Comparison of ENCODE assay signal across 8 cellular contexts in the genomic region with DNA sequence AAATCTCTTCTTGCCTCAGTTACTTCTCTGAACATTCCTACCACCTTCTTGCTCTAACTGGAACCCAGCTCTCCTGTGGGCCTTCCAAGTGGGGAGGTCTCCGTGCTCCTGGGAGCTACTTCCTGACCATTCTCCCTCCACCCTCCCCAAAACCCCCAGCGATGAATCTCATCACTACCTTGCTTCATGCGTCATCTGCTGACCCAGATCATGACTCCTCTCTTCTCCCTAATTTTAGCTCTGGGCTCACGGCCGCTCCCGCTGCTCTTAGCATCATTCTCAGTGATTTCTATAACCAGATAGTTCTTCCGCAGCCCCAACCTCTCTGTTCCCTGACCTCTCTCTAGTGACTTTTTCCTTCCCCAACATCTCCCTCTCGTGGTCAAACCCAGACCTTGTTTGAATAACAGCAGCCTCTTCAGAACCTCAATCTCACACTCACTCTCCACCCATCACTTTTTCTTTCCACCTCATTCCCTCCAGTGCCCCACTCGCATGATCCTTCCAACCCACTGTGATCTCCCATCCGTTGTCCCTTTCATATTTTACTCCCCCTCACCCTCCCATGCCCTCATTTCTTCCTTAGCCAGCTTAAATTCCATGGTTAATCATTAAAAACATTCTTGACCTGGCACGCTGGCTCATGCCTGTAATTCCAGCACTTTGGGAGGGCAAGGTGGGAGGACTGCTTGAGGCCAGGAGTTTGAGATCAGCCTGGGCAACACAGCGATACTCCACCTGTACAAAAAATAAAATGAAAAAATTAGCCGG. TPM values are rescaled to one million over a fixed set of nuclear protein-coding genes. Genes with fewer than 3 reads are reported as not detected.
DNase-seq lines count a peak whose midpoint lies in the region; ATAC-seq and TF ChIP-seq lines count a peak whose summit lies in the region.

No MANE protein-coding gene starts in this region.

- no peaks in the 10 kb centered on the region for H4K20me1 ChIP-seq in PC-3 (ENCODE audit: low read length)

- no peak overlapping the region for H3K4me2 ChIP-seq in PC-3 (ENCODE audit: low read length)

- H3K9me3 Mint-ChIP-seq in stimulated activated naive B cell treated with anti-CD40 and anti-IgM and Interleukin-4, amounts not matched to agents 10 μg/mL and 1 μg/mL and 100 μg/mL, for 72 hours = peaks cover 0 to 2% of the 10 kb centered on the region in 2 donors

- in situ Hi-C loops in KBM-7 (cut with MboI; ENCODE audit: low pct_unique_long_range_greater_than_20kb, low sequenced_read_pairs) = no loop called here

- peaks cover 36 to 59% of the 10 kb centered on the region in 2 donors for H3K27me3 Mint-ChIP-seq in stimulated activated naive B cell treated with anti-CD40 and anti-IgM and Interleukin-4, amounts not matched to agents 10 μg/mL and 1 μg/mL and 100 μg/mL, for 72 hours

- peak; percentile 64 for TF ChIP-seq CTCF in PC-3 (conservative IDR thresholded peaks at IDR 0.05; ENCODE audit: low read depth, low read length)

- no peaks in the 10 kb centered on the region for H3K36me3 ChIP-seq in PC-3 (ENCODE audit: low read depth, low read length)

- peaks cover 10 to 19% of the 10 kb centered on the region in 2 donors for H3K4me1 Mint-ChIP-seq in stimulated activated naive B cell treated with anti-CD40 and anti-IgM and Interleukin-4, amounts not matched to agents 10 μg/mL and 1 μg/mL and 100 μg/mL, for 72 hours

- H3K27ac ChIP-seq in PC-3 (ENCODE audit: low read length) = no peak overlapping the region

- no peak overlapping the region for H3K4me3 ChIP-seq in PC-3 (ENCODE audit: low read length)

- H3F3A ChIP-seq in PC-3 (ENCODE audit: low read length, unreplicated experiment) = no peaks in the 10 kb centered on the region

- H3K79me2 ChIP-seq in PC-3 (ENCODE audit: low read length) = no peaks in the 10 kb centered on the region

- H3K27me3 ChIP-seq in PC-3 (ENCODE audit: low read length) = no peaks in the 10 kb centered on the region

- peak; percentile 74 for ATAC-seq in PC-3
- peak; percentile 49 to 53 for ATAC-seq in stimulated activated naive B cell treated with anti-CD40 and anti-IgM and Interleukin-4, amounts not matched to agents 10 μg/mL and 1 μg/mL and 100 μg/mL, for 72 hours (replicated peaks)
- no peak for ATAC-seq in GM21526 (IDR thresholded peaks at IDR 0.05; ENCODE audit: low FRiP score, unreplicated experiment)

- no peak overlapping the region for H3K27ac Mint-ChIP-seq in stimulated activated naive B cell treated with anti-CD40 and anti-IgM and Interleukin-4, amounts not matched to agents 10 μg/mL and 1 μg/mL and 100 μg/mL, for 72 hours

- no peaks in the 10 kb centered on the region for H3K4me1 ChIP-seq in PC-3 (ENCODE audit: insufficient read depth, low read length)

- H3K9me2 ChIP-seq in PC-3 (replicated peaks; ENCODE audit: low read length) = no peaks in the 10 kb centered on the region

- no TSS peak for BruUV-seq in PC-3 (replicated peaks; lab: Mats Ljungman, UMichigan)

- CTCF ChIA-PET in PC-3 (lab: Charles Lee) = no interaction called here

- peaks cover 4 to 6% of the 10 kb centered on the region in 2 donors for H3K36me3 Mint-ChIP-seq in stimulated activated naive B cell treated with anti-CD40 and anti-IgM and Interleukin-4, amounts not matched to agents 10 μg/mL and 1 μg/mL and 100 μg/mL, for 72 hours

- no peak overlapping the region for H3K9ac ChIP-seq in PC-3 (ENCODE audit: low read length)

- peak; percentile 74 for DNase-seq in DMS 273 (lab: John Stamatoyannopoulos, UW; ENCODE audit: unreplicated experiment)
- DNase-seq in DMS 273 treated with DMSO at 0.1 percent for 48 hours (lab: John Stamatoyannopoulos, UW) = no peak
- DNase-seq in KBM-7 = peak; percentile 86
- peak; percentile 75 for DNase-seq in PC-3
- peak; percentile 29 for DNase-seq in germinal center (ENCODE audit: low spot score)
- no peak for DNase-seq in stimulated activated naive B cell treated with anti-CD40 and anti-IgM and Interleukin-4, amounts not matched to agents 10 μg/mL and 1 μg/mL and 100 μg/mL, for 72 hours
- no peak for DNase-seq in A172 (ENCODE audit: low spot score)

- POLR2A ChIA-PET in PC-3 (lab: Charles Lee; ENCODE audit: unreplicated experiment) = no interaction called here

- H3K9me3 ChIP-seq in PC-3 (ENCODE audit: low read length) = no peaks in the 10 kb centered on the region

- intact Hi-C loops in PC-3 (cut with micrococcal nuclease) = loop anchor here (10.0 kb wide), 1 partner anchor 548 kb away; a partner anchor contains a TSS

- H3K4me3 Mint-ChIP-seq in stimulated activated naive B cell treated with anti-CD40 and anti-IgM and Interleukin-4, amounts not matched to agents 10 μg/mL and 1 μg/mL and 100 μg/mL, for 72 hours = no peak overlapping the region

- H2AFZ ChIP-seq in PC-3 (ENCODE audit: low read length) = no peak overlapping the region

RNA-seq across cellular contexts. Expression of a gene that starts 21.8 kb away (rescaled TPM):
- 143 and 156 TPM in 2 replicates for total RNA-seq in PC-3 (2014; rRNA removed)
- 98.9 and 108 TPM in 2 replicates for total RNA-seq in A172 (2014; rRNA removed; shearing (Covaris generic))

RNA-seq across cellular contexts. Expression of a gene that starts 22.0 kb away (rescaled TPM):
- 26.7 and 28.3 TPM in 2 replicates for total RNA-seq in PC-3 (2014; rRNA removed)
- 19.8 and 29.6 TPM in 2 replicates for total RNA-seq in A172 (2014; rRNA removed; shearing (Covaris generic))

RNA-seq across cellular contexts. Expression of a gene that starts 23.0 kb away (rescaled TPM):
- total RNA-seq in PC-3 (2014; rRNA removed) = not detected in 2 replicates
- total RNA-seq in A172 (2014; rRNA removed; shearing (Covaris generic)) = 15.1 and 21.9 TPM in 2 replicates

RNA-seq across cellular contexts. Expression of a gene that starts 40.6 kb away (rescaled TPM):
- 0.26 TPM in 1 of 2 replicates, not detected in the other for total RNA-seq in PC-3 (2014; rRNA removed)
- not detected in 2 replicates for total RNA-seq in A172 (2014; rRNA removed; shearing (Covaris generic))

RNA-seq across cellular contexts. Expression of a gene that starts 52.8 kb away (rescaled TPM):
- total RNA-seq in PC-3 (2014; rRNA removed) = 43.7 and 44.9 TPM in 2 replicates
- total RNA-seq in A172 (2014; rRNA removed; shearing (Covaris generic)) = 16.3 and 17.1 TPM in 2 replicates

Comparison
In these comparisons a context has a peak if more than half of its experiments do, and no peak if none do; other contexts are left out.
1. DNase-seq: peak in DMS 273 (single experiment), KBM-7 (single experiment), PC-3 (single experiment) and germinal center (single experiment); none in DMS 273 treated with DMSO at 0.1 percent for 48 hours (single experiment), stimulated activated naive B cell treated with anti-CD40 and anti-IgM and Interleukin-4, amounts not matched to agents 10 μg/mL and 1 μg/mL and 100 μg/mL, for 72 hours (single experiment) and A172 (single experiment).
2. RNA of a gene that starts 23.0 kb away (total RNA-seq): 15.1 to 21.9 TPM in A172; not detected in PC-3; every median in the first group is over 10 times any median in the second.